ENCODE assay signal across 1 cellular context in genomic region chr2:42359894-42360483, GRCh38.
TF ChIP-seq lines count a peak whose summit lies in the region.

No MANE protein-coding gene starts in this region.

TF ChIP-seq in K562, 482 proteins besides CTCF, POLR2A, EP300 and RAD21 (continued from another document and continues in another):
- no peak for TF ChIP-seq CHAMP1 (IDR thresholded peaks at IDR 0.05)
- TF ChIP-seq KLF13 (tag; IDR thresholded peaks at IDR 0.05; ENCODE audit: borderline replicate concordance, low read depth) = no peak
- no peak for TF ChIP-seq HMG20B (CRISPR knock-in tag; IDR thresholded peaks at IDR 0.05)
- TF ChIP-seq ZNF318 (IDR thresholded peaks at IDR 0.05; ENCODE audit: borderline replicate concordance in 1 of 2, low read depth in 1 of 2) = no peak
- no peak for TF ChIP-seq NKRF (IDR thresholded peaks at IDR 0.05; ENCODE audit: borderline replicate concordance)
- no peak for TF ChIP-seq CCNT2 (IDR thresholded peaks at IDR 0.05; ENCODE audit: borderline replicate concordance, extremely low read depth, insufficient read length, low read depth, low read length)
- TF ChIP-seq EGR1 (conservative IDR thresholded peaks at IDR 0.05) = no peak
- no peak for TF ChIP-seq ZNF696 (CRISPR knock-in tag; conservative IDR thresholded peaks at IDR 0.05)
- TF ChIP-seq ARID4B (CRISPR knock-in tag; IDR thresholded peaks at IDR 0.05) = no peak
- no peak for TF ChIP-seq ZHX1 (conservative IDR thresholded peaks at IDR 0.05; ENCODE audit: low read length)
- no peak for TF ChIP-seq ZNF217 (CRISPR knock-in tag; IDR thresholded peaks at IDR 0.05)
- TF ChIP-seq CBFA2T2 (conservative IDR thresholded peaks at IDR 0.05) = peak; percentile 96
- TF ChIP-seq ESRRA (IDR thresholded peaks at IDR 0.05; ENCODE audit: borderline replicate concordance, low read depth) = no peak
- TF ChIP-seq BRD9 (IDR thresholded peaks at IDR 0.05; ENCODE audit: low read depth, partially characterized antibody) = no peak
- TF ChIP-seq IRF1 (CRISPR knock-in tag; IDR thresholded peaks at IDR 0.05; ENCODE audit: borderline replicate concordance) = no peak
- no peak for TF ChIP-seq ZNF561 (CRISPR knock-in tag; conservative IDR thresholded peaks at IDR 0.05)
- no peak for TF ChIP-seq MCM5 (IDR thresholded peaks at IDR 0.05; ENCODE audit: low read depth)
- no peak for TF ChIP-seq DNMT1 (IDR thresholded peaks at IDR 0.05)
- TF ChIP-seq RERE (CRISPR knock-in tag; IDR thresholded peaks at IDR 0.05; ENCODE audit: borderline replicate concordance) = no peak
- TF ChIP-seq HIVEP1 (CRISPR knock-in tag; IDR thresholded peaks at IDR 0.05) = no peak
- TF ChIP-seq MAZ (CRISPR knock-in tag; conservative IDR thresholded peaks at IDR 0.05 in 1 of 2, IDR thresholded peaks at IDR 0.05 in 1 of 2) = no peak
- no peak for TF ChIP-seq ERF (CRISPR knock-in tag; IDR thresholded peaks at IDR 0.05)
- no peak for TF ChIP-seq KLF6 (CRISPR knock-in tag; IDR thresholded peaks at IDR 0.05; ENCODE audit: borderline replicate concordance)
- no peak for TF ChIP-seq BCL6 (CRISPR knock-in tag; IDR thresholded peaks at IDR 0.05)
